Comparison of ENCODE assay signal across 30 cellular contexts in the genomic region with DNA sequence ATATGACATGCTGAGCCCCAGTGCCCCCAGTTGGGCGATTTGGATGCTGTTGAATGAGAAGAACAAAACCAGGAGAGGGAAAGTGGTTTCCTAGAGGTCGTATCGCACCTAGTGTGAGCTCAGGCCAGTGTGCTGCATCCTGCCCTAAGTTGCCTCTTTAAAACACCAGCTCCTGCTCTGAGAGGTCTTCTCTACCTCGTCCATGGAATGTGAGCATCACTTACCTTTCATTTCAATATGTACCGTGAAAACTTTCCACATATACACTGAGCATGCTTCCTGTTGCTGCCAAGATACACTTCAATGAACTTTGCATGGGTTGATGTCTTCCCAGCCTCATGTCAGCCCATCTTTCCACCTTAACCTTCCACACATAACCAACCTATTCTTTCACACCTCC. TPM values are rescaled to one million over a fixed set of nuclear protein-coding genes. Genes with fewer than 3 reads are reported as not detected.
"Had no signal": no experiment of that assay in that cellular context is flagged by ENCODE, and none has a peak within 500 bp of the region (broad histone marks: within the 10 kb centered on the region; RNA-seq: fewer than 3 reads in every experiment).

No MANE protein-coding gene starts in this region.

- H3K9me3 ChIP-seq: stomach, suprapubic skin, testis, thoracic aorta, thyroid gland, tibial artery, tibial nerve, transverse colon, upper lobe of left lung, upper lobe of right lung, uterus, vagina had no signal

- H3K36me3 ChIP-seq: stomach, suprapubic skin, thoracic aorta, thyroid gland, tibial artery, tibial nerve, transverse colon, upper lobe of left lung, upper lobe of right lung, uterus, vagina had no signal

- H3K36me3 Mint-ChIP-seq: stimulated activated effector memory CD8-positive, alpha-beta T cell treated with anti-CD3 and anti-CD28 coated beads, Interleukin-12 subunit alpha, Interleukin-12 subunit beta, amount 100 ng/mL, for 72 hours; stimulated activated memory B cell treated with anti-CD40 and anti-IgM and Interleukin-4, amounts not matched to agents 10 μg/mL and 1 μg/mL and 100 μg/mL, for 72 hours; stimulated activated naive B cell treated with anti-CD40 and anti-IgM and Interleukin-4, amounts not matched to agents 10 μg/mL and 1 μg/mL and 100 μg/mL, for 72 hours; type B pancreatic cell had no signal

- H3K27ac ChIP-seq: stomach, suprapubic skin, testis, thoracic aorta, thyroid gland, tibial artery, tibial nerve, transverse colon, upper lobe of left lung, upper lobe of right lung, uterus, vagina had no signal

- H3K27me3 Mint-ChIP-seq: stimulated activated naive B cell treated with anti-CD40 and anti-IgM and Interleukin-4, amounts not matched to agents 10 μg/mL and 1 μg/mL and 100 μg/mL, for 72 hours had no signal

- H3K4me3 Mint-ChIP-seq: stimulated activated effector memory CD8-positive, alpha-beta T cell treated with anti-CD3 and anti-CD28 coated beads, Interleukin-12 subunit alpha, Interleukin-12 subunit beta, amount 100 ng/mL, for 72 hours; stimulated activated memory B cell treated with anti-CD40 and anti-IgM and Interleukin-4, amounts not matched to agents 10 μg/mL and 1 μg/mL and 100 μg/mL, for 72 hours; stimulated activated naive B cell treated with anti-CD40 and anti-IgM and Interleukin-4, amounts not matched to agents 10 μg/mL and 1 μg/mL and 100 μg/mL, for 72 hours; stimulated activated naive CD8-positive, alpha-beta T cell treated with anti-CD3 and anti-CD28 coated beads, Interleukin-15, amount 100 ng/mL, for 72 hours; stimulated activated naive CD8-positive, alpha-beta T cell treated with anti-CD3 and anti-CD28 coated beads, Interleukin-15, Interleukin-2, amounts not matched to agents 100 ng/mL and 50 ng/mL, for 24 hours; type B pancreatic cell had no signal

- H3K4me3 ChIP-seq: stomach, suprapubic skin, testis, thoracic aorta, thyroid gland, tibial artery, tibial nerve, transverse colon, upper lobe of left lung, upper lobe of right lung, uterus, vagina had no signal

- H3K9me3 Mint-ChIP-seq: stimulated activated effector memory CD8-positive, alpha-beta T cell treated with anti-CD3 and anti-CD28 coated beads, Interleukin-12 subunit alpha, Interleukin-12 subunit beta, amount 100 ng/mL, for 72 hours; stimulated activated naive CD8-positive, alpha-beta T cell treated with anti-CD3 and anti-CD28 coated beads, Interleukin-15, amount 100 ng/mL, for 72 hours; stimulated activated naive CD8-positive, alpha-beta T cell treated with anti-CD3 and anti-CD28 coated beads, Interleukin-15, Interleukin-2, amounts not matched to agents 100 ng/mL and 50 ng/mL, for 24 hours; type B pancreatic cell had no signal

- H3K4me1 Mint-ChIP-seq: stimulated activated effector memory CD8-positive, alpha-beta T cell treated with anti-CD3 and anti-CD28 coated beads, Interleukin-12 subunit alpha, Interleukin-12 subunit beta, amount 100 ng/mL, for 72 hours; stimulated activated memory B cell treated with anti-CD40 and anti-IgM and Interleukin-4, amounts not matched to agents 10 μg/mL and 1 μg/mL and 100 μg/mL, for 72 hours; stimulated activated naive CD8-positive, alpha-beta T cell treated with anti-CD3 and anti-CD28 coated beads, Interleukin-15, amount 100 ng/mL, for 72 hours had no signal

- DNase-seq: stimulated activated CD4-positive, alpha-beta T cell treated with anti-CD3 and anti-CD28 coated beads, Interleukin-2, amount 100 ng/mL, for 48 hours; stimulated activated CD4-positive, alpha-beta T cell treated with anti-CD3 and anti-CD28 coated beads, Interleukin-4, amount 100 ng/mL, for 1 hour; stimulated activated CD4-positive, alpha-beta T cell treated with anti-CD3 and anti-CD28 coated beads, Interleukin-4, amount 100 ng/mL, for 24 hours; stimulated activated CD4-positive, alpha-beta T cell treated with anti-CD3 and anti-CD28 coated beads, Interleukin-4, amount 100 ng/mL, for 4 hours; stimulated activated CD8-positive, alpha-beta memory T cell treated with anti-CD3 and anti-CD28 coated beads, Interleukin-4, amount 100 ng/mL, for 48 hours; stimulated activated naive B cell treated with anti-CD40 and anti-IgM and Interleukin-4, amounts not matched to agents 10 μg/mL and 1 μg/mL and 100 μg/mL, for 72 hours; stimulated activated naive CD4-positive, alpha-beta T cell; stimulated activated naive CD4-positive, alpha-beta T cell treated with Interleukin-2 at 50 U/mL for 16 hours; stimulated activated naive CD8-positive, alpha-beta T cell treated with anti-CD3 and anti-CD28 coated beads, Interleukin-15, amount 100 ng/mL, for 72 hours; stimulated activated naive CD8-positive, alpha-beta T cell treated with anti-CD3 and anti-CD28 coated beads, Interleukin-15, Interleukin-2, amounts not matched to agents 100 U/mL and 50 U/mL, for 24 hours; stomach; substantia nigra; testis; thyroid gland; tibial artery; transverse colon; trophoblast cell; upper lobe of left lung; upper lobe of right lung; uterus had no signal

- H3K27ac Mint-ChIP-seq: stimulated activated effector memory CD8-positive, alpha-beta T cell treated with anti-CD3 and anti-CD28 coated beads, Interleukin-12 subunit alpha, Interleukin-12 subunit beta, amount 100 ng/mL, for 72 hours; stimulated activated memory B cell treated with anti-CD40 and anti-IgM and Interleukin-4, amounts not matched to agents 10 μg/mL and 1 μg/mL and 100 μg/mL, for 72 hours; stimulated activated naive B cell treated with anti-CD40 and anti-IgM and Interleukin-4, amounts not matched to agents 10 μg/mL and 1 μg/mL and 100 μg/mL, for 72 hours; stimulated activated naive CD8-positive, alpha-beta T cell treated with anti-CD3 and anti-CD28 coated beads, Interleukin-15, Interleukin-2, amounts not matched to agents 100 ng/mL and 50 ng/mL, for 24 hours; type B pancreatic cell had no signal

- H3K27me3 ChIP-seq: stomach, suprapubic skin, testis, thyroid gland, tibial artery, tibial nerve, transverse colon, upper lobe of left lung, upper lobe of right lung, uterus, vagina had no signal

- H3K4me1 ChIP-seq: stomach, testis, thyroid gland, transverse colon, upper lobe of right lung, uterus had no signal

RNA-seq across cellular contexts. Expression of a gene that starts 55.6 kb away (rescaled TPM):
- total RNA-seq: subcutaneous adipose tissue, suprapubic skin, tibial nerve, upper lobe of right lung, ureter had no signal
